ENCODE assay signal across 18 cellular contexts in genomic region chr19:51097796-51098195, GRCh38. TPM values are rescaled to one million over a fixed set of nuclear protein-coding genes. Genes with fewer than 3 reads are reported as not detected.
DNase-seq lines count a peak whose midpoint lies in the region; ATAC-seq and TF ChIP-seq lines count a peak whose summit lies in the region.
"Had no signal": no experiment of that assay in that cellular context is flagged by ENCODE, and none has a peak within 500 bp of the region (broad histone marks: within the 10 kb centered on the region; RNA-seq: fewer than 3 reads in every experiment).

No MANE protein-coding gene starts in this region.

- peaks cover 12% of the 10 kb centered on the region for H3K4me1 ChIP-seq in iPS-15b (ENCODE audit: control insufficient read depth, insufficient read depth, low read length)

- no peak overlapping the region for H3K27ac ChIP-seq in substantia nigra (ENCODE audit: low read depth, low read length, poor library complexity, severe bottlenecking)

- DNase-seq in activated naive CD8-positive, alpha-beta T cell treated with anti-CD3 and anti-CD28 coated beads for 36 hours = no peak
- DNase-seq in activated naive CD8-positive, alpha-beta T cell treated with anti-CD3 and anti-CD28 coated beads, Interleukin-2, amount 50 U/mL, for 24 hours = no peak
- no peak for DNase-seq in GM20000 (ENCODE audit: low spot score)
- DNase-seq in head of caudate nucleus = no peak
- no peak for DNase-seq in substantia nigra (lab: John Stamatoyannopoulos, UW)
- DNase-seq: GDM1, NCI-H1048, NCI-H1417 treated with DMSO at 0.1 percent for 48 hours, NCI-H187 had no signal

- H3K36me3 Mint-ChIP-seq in activated naive CD8-positive, alpha-beta T cell treated with anti-CD3 and anti-CD28 coated beads for 36 hours = peaks cover 9% of the 10 kb centered on the region
- peaks cover 17% of the 10 kb centered on the region for H3K36me3 Mint-ChIP-seq in activated naive CD8-positive, alpha-beta T cell treated with anti-CD3 and anti-CD28 coated beads, Interleukin-2, amount 50 U/mL, for 24 hours (ENCODE audit: low read depth)

- H3K9me3 Mint-ChIP-seq in activated naive CD8-positive, alpha-beta T cell treated with anti-CD3 and anti-CD28 coated beads for 36 hours = no peaks in the 10 kb centered on the region
- no peaks in the 10 kb centered on the region for H3K9me3 Mint-ChIP-seq in activated naive CD8-positive, alpha-beta T cell treated with anti-CD3 and anti-CD28 coated beads, Interleukin-2, amount 50 U/mL, for 24 hours
- H3K9me3 Mint-ChIP-seq: CD4-positive, alpha-beta memory T cell; H9; HFFc6 had no signal

- peak overlapping the region; percentile 10 for H3K27ac Mint-ChIP-seq in activated naive CD8-positive, alpha-beta T cell treated with anti-CD3 and anti-CD28 coated beads for 36 hours
- no peak overlapping the region for H3K27ac Mint-ChIP-seq in activated naive CD8-positive, alpha-beta T cell treated with anti-CD3 and anti-CD28 coated beads, Interleukin-2, amount 50 U/mL, for 24 hours
- H3K27ac Mint-ChIP-seq: HFFc6 had no signal

- peak overlapping the region; percentile 22 for H3K4me3 ChIP-seq in iPS-15b (ENCODE audit: low read depth, low read length)
- H3K4me3 ChIP-seq: MG63 had no signal

- no peak overlapping the region for H3K4me3 Mint-ChIP-seq in activated naive CD8-positive, alpha-beta T cell treated with anti-CD3 and anti-CD28 coated beads for 36 hours
- H3K4me3 Mint-ChIP-seq in activated naive CD8-positive, alpha-beta T cell treated with anti-CD3 and anti-CD28 coated beads, Interleukin-2, amount 50 U/mL, for 24 hours = no peak overlapping the region
- H3K4me3 Mint-ChIP-seq: H9, HFFc6 had no signal

- no peaks in the 10 kb centered on the region for H3K9me3 ChIP-seq in iPS-15b (ENCODE audit: control insufficient read depth, insufficient read depth, low read length)
- H3K9me3 ChIP-seq: MG63 had no signal

- ATAC-seq in activated naive CD8-positive, alpha-beta T cell treated with anti-CD3 and anti-CD28 coated beads, Interleukin-2, amount 50 U/mL, for 24 hours = no peak
- ATAC-seq in GM21381 (IDR thresholded peaks at IDR 0.05; ENCODE audit: unreplicated experiment) = no peak

- peaks cover 3% of the 10 kb centered on the region for H3K36me3 ChIP-seq in iPS-15b (ENCODE audit: control insufficient read depth, insufficient read depth, low read length)

- H3K27me3 ChIP-seq in iPS-15b (ENCODE audit: control insufficient read depth, insufficient read depth, low read length) = no peaks in the 10 kb centered on the region
- H3K27me3 ChIP-seq: MG63 had no signal

- intact Hi-C loops in head of caudate nucleus (cut with DNase I) = loop anchor here (10.0 kb wide), 2 partner anchors 73 to 163 kb away; partner anchors contain the start of gene KLK11

- H3K9ac ChIP-seq in iPS-15b (ENCODE audit: low read depth, low read length) = no peak overlapping the region

- peaks cover 23% of the 10 kb centered on the region for H3K4me1 Mint-ChIP-seq in activated naive CD8-positive, alpha-beta T cell treated with anti-CD3 and anti-CD28 coated beads for 36 hours
- peaks cover 10% of the 10 kb centered on the region for H3K4me1 Mint-ChIP-seq in activated naive CD8-positive, alpha-beta T cell treated with anti-CD3 and anti-CD28 coated beads, Interleukin-2, amount 50 U/mL, for 24 hours

- peak; percentile 5 for TF ChIP-seq CTCF in GM20000 (IDR thresholded peaks at IDR 0.05; ENCODE audit: extremely low read depth, missing control alignments)

- H3K27me3 Mint-ChIP-seq in activated naive CD8-positive, alpha-beta T cell treated with anti-CD3 and anti-CD28 coated beads for 36 hours = no peaks in the 10 kb centered on the region
- H3K27me3 Mint-ChIP-seq in activated naive CD8-positive, alpha-beta T cell treated with anti-CD3 and anti-CD28 coated beads, Interleukin-2, amount 50 U/mL, for 24 hours = no peaks in the 10 kb centered on the region
- H3K27me3 Mint-ChIP-seq: CD4-positive, alpha-beta memory T cell had no signal

RNA-seq across cellular contexts. Expression of gene CTU1, which starts 10.4 kb away (rescaled TPM):
- 10 to 100 TPM; 10.9 to 11.4 TPM for total RNA-seq in activated naive CD8-positive, alpha-beta T cell treated with anti-CD3 and anti-CD28 coated beads for 36 hours

RNA-seq across cellular contexts. Expression of gene KLK14, which starts 15.1 kb away (rescaled TPM):
- under 1 TPM; 0.30 to 0.31 TPM for total RNA-seq in activated naive CD8-positive, alpha-beta T cell treated with anti-CD3 and anti-CD28 coated beads for 36 hours
- total RNA-seq: LHCN-M2, SK-MEL-5 had no signal

RNA-seq across cellular contexts. Expression of gene SIGLEC9, which starts 26.9 kb away (rescaled TPM):
- total RNA-seq in activated naive CD8-positive, alpha-beta T cell treated with anti-CD3 and anti-CD28 coated beads for 36 hours = 1 to 10 TPM; 1.3 to 1.6 TPM
- total RNA-seq: H9, HFFc6, LHCN-M2, SK-MEL-5 had no signal

RNA-seq across cellular contexts. Expression of gene KLK13, which starts 32.9 kb away (rescaled TPM):
- total RNA-seq in activated naive CD8-positive, alpha-beta T cell treated with anti-CD3 and anti-CD28 coated beads for 36 hours = not detected
- total RNA-seq: CD4-positive, alpha-beta memory T cell; HFFc6; LHCN-M2; Right ventricle myocardium superior; SK-MEL-5 had no signal

RNA-seq across cellular contexts. Expression of gene SIGLEC7, which starts 44.3 kb away (rescaled TPM):
- total RNA-seq in activated naive CD8-positive, alpha-beta T cell treated with anti-CD3 and anti-CD28 coated beads for 36 hours = not detected
- total RNA-seq: H9, HFFc6, LHCN-M2, SK-MEL-5 had no signal
